ENCODE assay signal across 18 cellular contexts in genomic region chr1:107695341-107695740, GRCh38.
"Had no signal": no experiment of that assay in that cellular context is flagged by ENCODE, and none has a peak within 500 bp of the region (broad histone marks: within the 10 kb centered on the region; RNA-seq: fewer than 3 reads in every experiment).

No MANE protein-coding gene starts in this region.

- ATAC-seq: activated CD8-positive, alpha-beta T cell treated with anti-CD3 and anti-CD28 coated beads, Interleukin-2, amount 10 ng/mL, durations not matched to agents 7 days and 5 days; activated T-cell treated with anti-CD3 and anti-CD28 coated beads, Interleukin-2, amount 50 U/mL, for 4 hours; esophagus mucosa; gastroesophageal sphincter; heart right ventricle; mucosa of descending colon; T-cell had no signal

- DNase-seq: activated CD4-positive, alpha-beta T cell treated with anti-CD3 and anti-CD28 coated beads, Interleukin-2, amount 10 ng/mL, durations not matched to agents 24 days and 14 days; activated CD4-positive, CD25-positive, alpha-beta regulatory T cell; activated CD8-positive, alpha-beta T cell treated with anti-CD3 and anti-CD28 coated beads, Interleukin-2, amount 10 ng/mL, durations not matched to agents 7 days and 5 days; activated naive CD4-positive, alpha-beta T cell treated with anti-CD3 and anti-CD28 coated beads, Interleukin-2, amount 10 ng/mL, durations not matched to agents 7 days and 5 days; activated T-cell treated with anti-CD3 and anti-CD28 coated beads, Interleukin-2, amount 50 U/mL, for 4 hours; effector CD4-positive, alpha-beta T cell; heart right ventricle; mesenchymal stem cell; mucosa of descending colon; naive B cell; stimulated activated CD4-positive, alpha-beta T cell treated with anti-CD3 and anti-CD28 coated beads, Interleukin-12 subunit alpha, Interleukin-12 subunit beta, amount 100 ng/mL, for 4 hours; stimulated activated CD4-positive, alpha-beta T cell treated with anti-CD3 and anti-CD28 coated beads, Interleukin-1b, Interleukin-23, amount 100 ng/mL, for 48 hours; stimulated activated CD8-positive, alpha-beta memory T cell treated with anti-CD3 and anti-CD28 coated beads, Interleukin-4, amount 100 ng/mL, for 48 hours; stimulated activated naive CD4-positive, alpha-beta T cell treated with Interleukin-2 at 50 U/mL for 16 hours; T-cell; upper lobe of left lung had no signal
